Comparison of ENCODE assay signal across 13 cellular contexts in genomic region chr13:49455016-49455398, GRCh38. TPM values are rescaled to one million over a fixed set of nuclear protein-coding genes. Genes with fewer than 3 reads are reported as not detected.
DNase-seq lines count a peak whose midpoint lies in the region; ATAC-seq and TF ChIP-seq lines count a peak whose summit lies in the region.
"Had no signal": no experiment of that assay in that cellular context is flagged by ENCODE, and none has a peak within 500 bp of the region (broad histone marks: within the 10 kb centered on the region; RNA-seq: fewer than 3 reads in every experiment).

No MANE protein-coding gene starts in this region.

- ATAC-seq in GM18498 (IDR thresholded peaks at IDR 0.05; ENCODE audit: unreplicated experiment): peak; percentile 29
- peak; percentile 26 for ATAC-seq in GM21515 (IDR thresholded peaks at IDR 0.05; ENCODE audit: unreplicated experiment)
- ATAC-seq in HG03439 (IDR thresholded peaks at IDR 0.05; ENCODE audit: unreplicated experiment): peak; percentile 18
- ATAC-seq: left ventricle myocardium superior had no signal

- intact Hi-C loops in esophagus muscularis mucosa (cut with DNase I): no loop called here

- peak overlapping the region in 3 of 4 donors; percentile 17 to 25 (median 25) for H3K4me3 ChIP-seq in esophagus muscularis mucosa
- no peak overlapping the region for H3K4me3 ChIP-seq in suprapubic skin
- H3K4me3 ChIP-seq: BLaER1, stomach had no signal

- no peak for TF ChIP-seq CTCF in esophagus muscularis mucosa (IDR thresholded peaks at IDR 0.05)
- no peak for TF ChIP-seq CTCF in suprapubic skin (IDR thresholded peaks at IDR 0.05)
- TF ChIP-seq CTCF in GM13977 (IDR thresholded peaks at IDR 0.05; ENCODE audit: extremely low read depth, insufficient read depth, missing control alignments): no peak

- TF ChIP-seq EP300 in esophagus muscularis mucosa (IDR thresholded peaks at IDR 0.05): no peak
- no peak for TF ChIP-seq EP300 in suprapubic skin (IDR thresholded peaks at IDR 0.05)

- H3K27ac ChIP-seq in esophagus muscularis mucosa (replicated peaks in 1 of 4) (peak overlapping the region in 1 of 4 donors; percentile 9), suprapubic skin (no peak overlapping the region)
- H3K27ac ChIP-seq: BLaER1, stomach had no signal

- H3K9me3 ChIP-seq in esophagus muscularis mucosa (no peaks in the 10 kb centered on the region), suprapubic skin (no peaks in the 10 kb centered on the region)
- H3K9me3 ChIP-seq: BLaER1, stomach had no signal

- peaks cover 4 to 18% (median 17%) of the 10 kb centered on the region in 4 donors for H3K4me1 ChIP-seq in esophagus muscularis mucosa
- H3K4me1 ChIP-seq in suprapubic skin: no peaks in the 10 kb centered on the region

- TF ChIP-seq POLR2A in esophagus muscularis mucosa (IDR thresholded peaks at IDR 0.05; ENCODE audit: low read depth) (no peak), suprapubic skin (IDR thresholded peaks at IDR 0.05) (no peak)

- H3K27me3 ChIP-seq in esophagus muscularis mucosa (no peaks in the 10 kb centered on the region), suprapubic skin (no peaks in the 10 kb centered on the region)
- H3K27me3 ChIP-seq: BLaER1, stomach had no signal

- peaks cover 0 to 5% (median 0%) of the 10 kb centered on the region in 4 donors for H3K36me3 ChIP-seq in esophagus muscularis mucosa
- no peaks in the 10 kb centered on the region for H3K36me3 ChIP-seq in suprapubic skin
- H3K36me3 ChIP-seq: stomach had no signal

- DNase-seq in esophagus muscularis mucosa (ENCODE audit: extremely low spot score) (no peak), suprapubic skin (ENCODE audit: low spot score in 2 of 2) (no peak), NCI-H1930 (lab: John Stamatoyannopoulos, UW) (no peak), GM13977 (ENCODE audit: low spot score) (no peak)
- no peak for DNase-seq in stimulated activated CD4-positive, alpha-beta T cell treated with anti-CD3 and anti-CD28 coated beads, Interleukin-4, amount 100 ng/mL, for 24 hours
- DNase-seq: activated CD4-positive, CD25-positive, alpha-beta regulatory T cell; activated T-cell treated with anti-CD3 and anti-CD28 coated beads, Interleukin-2, amount 50 U/mL, for 4 hours; left ventricle myocardium superior; stomach had no signal

- in situ Hi-C loops in GM13977 (cut with MboI; ENCODE audit: low pct_unique_long_range_greater_than_20kb, low sequenced_read_pairs, unreplicated experiment): no loop called here

RNA-seq across cellular contexts. Expression of gene SETDB2, which starts 10.9 kb away (rescaled TPM):
- total RNA-seq in esophagus muscularis mucosa (10 to 100 TPM in 1 of 4 donors, 1 to 10 TPM in 3; 8.4 to 13.3 (median 9.3) TPM), suprapubic skin (10 to 100 TPM in 2 of 4 donors, 1 to 10 TPM in 2; 5.3 to 19.8 (median 11.0) TPM)

RNA-seq across cellular contexts. Expression of gene CAB39L, which starts 11.1 kb away (rescaled TPM):
- total RNA-seq in esophagus muscularis mucosa (100 to 1,000 TPM in 1 of 4 donors, 10 to 100 TPM in 3; 75.4 to 119 (median 81.8) TPM), suprapubic skin (10 to 100 TPM; 17.8 to 45.1 (median 28.6) TPM)

RNA-seq across cellular contexts. Expression of gene PHF11, which starts 40.7 kb away (rescaled TPM):
- total RNA-seq in esophagus muscularis mucosa: 10 to 100 TPM; 27.5 to 54.0 (median 31.2) TPM
- 10 to 100 TPM; 26.1 to 86.5 (median 35.3) TPM for total RNA-seq in suprapubic skin
